Comparison of ENCODE assay signal across 8 cellular contexts in genomic region chr9:129027224-129027684, GRCh38. TPM values are rescaled to one million over a fixed set of nuclear protein-coding genes. Genes with fewer than 3 reads are reported as not detected.
A peak's percentile ranks its signal among the peaks of the same experiment; 100 is the strongest.
DNase-seq lines count a peak whose midpoint lies in the region; ATAC-seq and TF ChIP-seq lines count a peak whose summit lies in the region.

No MANE protein-coding gene starts in this region.

- intact Hi-C loops in activated CD4-positive, alpha-beta memory T cell treated with anti-CD3 and anti-CD28 coated beads for 36 hours (cut with micrococcal nuclease) = no loop called here

- no peak for TF ChIP-seq EP300 in suprapubic skin (IDR thresholded peaks at IDR 0.05)

- TF ChIP-seq POLR2A in suprapubic skin (IDR thresholded peaks at IDR 0.05) = no peak

- peak overlapping the region; percentile 81 for H3K27ac ChIP-seq in suprapubic skin

- DNase-seq in activated CD4-positive, alpha-beta T cell treated with anti-CD3 and anti-CD28 coated beads, Interleukin-2, amount 10 ng/mL, durations not matched to agents 7 days and 5 days = no peak
- DNase-seq in activated CD4-positive, alpha-beta T cell treated with anti-CD3 and anti-CD28 coated beads for 1 hour = no peak
- no peak for DNase-seq in activated CD4-positive, alpha-beta memory T cell treated with anti-CD3 and anti-CD28 coated beads for 36 hours
- no peak for DNase-seq in suprapubic skin (ENCODE audit: low spot score in 2 of 2)
- no peak for DNase-seq in DMS153 treated with DMSO at 0.1 percent for 48 hours (lab: John Stamatoyannopoulos, UW; ENCODE audit: unreplicated experiment)
- no peak for DNase-seq in middle frontal gyrus (ENCODE audit: extremely low spot score, low spot score)

- CTCF ChIA-PET in activated CD4-positive, alpha-beta T cell treated with anti-CD3 and anti-CD28 coated beads, Interleukin-2, amount 10 ng/mL, durations not matched to agents 7 days and 5 days (lab: Charles Lee) = interaction anchor here (1.0 kb wide), 1 partner anchor 39 kb away, joined by 7 read pairs; no protein-coding TSS in a partner anchor
- CTCF ChIA-PET in activated CD4-positive, alpha-beta memory T cell treated with anti-CD3 and anti-CD28 coated beads for 36 hours (lab: Charles Lee) = interaction anchor here (1.4 kb wide), 1 partner anchor 11 kb away, joined by 7 read pairs; no protein-coding TSS in a partner anchor

- H3K27ac Mint-ChIP-seq in activated CD4-positive, alpha-beta T cell treated with anti-CD3 and anti-CD28 coated beads, Interleukin-2, amount 10 ng/mL, durations not matched to agents 7 days and 5 days = peak overlapping the region; percentile 86
- H3K27ac Mint-ChIP-seq in activated CD4-positive, alpha-beta memory T cell treated with anti-CD3 and anti-CD28 coated beads for 36 hours = peak overlapping the region; percentile 55

- H3K4me1 Mint-ChIP-seq in activated CD4-positive, alpha-beta T cell treated with anti-CD3 and anti-CD28 coated beads, Interleukin-2, amount 10 ng/mL, durations not matched to agents 7 days and 5 days = peaks cover 37% of the 10 kb centered on the region
- H3K4me1 Mint-ChIP-seq in activated CD4-positive, alpha-beta memory T cell treated with anti-CD3 and anti-CD28 coated beads for 36 hours (ENCODE audit: low read depth) = peaks cover 27% of the 10 kb centered on the region

- TF ChIP-seq CTCF in suprapubic skin (IDR thresholded peaks at IDR 0.05) = no peak

- no peak for ATAC-seq in HG03442 (IDR thresholded peaks at IDR 0.05; ENCODE audit: unreplicated experiment)

- H3K9me3 Mint-ChIP-seq in activated CD4-positive, alpha-beta T cell treated with anti-CD3 and anti-CD28 coated beads, Interleukin-2, amount 10 ng/mL, durations not matched to agents 7 days and 5 days = no peaks in the 10 kb centered on the region
- H3K9me3 Mint-ChIP-seq in activated CD4-positive, alpha-beta memory T cell treated with anti-CD3 and anti-CD28 coated beads for 36 hours = no peaks in the 10 kb centered on the region

- no peaks in the 10 kb centered on the region for H3K36me3 Mint-ChIP-seq in activated CD4-positive, alpha-beta T cell treated with anti-CD3 and anti-CD28 coated beads, Interleukin-2, amount 10 ng/mL, durations not matched to agents 7 days and 5 days (ENCODE audit: low read depth)
- H3K36me3 Mint-ChIP-seq in activated CD4-positive, alpha-beta memory T cell treated with anti-CD3 and anti-CD28 coated beads for 36 hours = no peaks in the 10 kb centered on the region

- peak overlapping the region; percentile 85 for H3K4me3 Mint-ChIP-seq in activated CD4-positive, alpha-beta T cell treated with anti-CD3 and anti-CD28 coated beads, Interleukin-2, amount 10 ng/mL, durations not matched to agents 7 days and 5 days
- peak overlapping the region; percentile 84 for H3K4me3 Mint-ChIP-seq in activated CD4-positive, alpha-beta memory T cell treated with anti-CD3 and anti-CD28 coated beads for 36 hours

- WGBS in suprapubic skin = 25% methylated on average over 4 of the region's 9 CpGs

- no peaks in the 10 kb centered on the region for H3K27me3 Mint-ChIP-seq in activated CD4-positive, alpha-beta T cell treated with anti-CD3 and anti-CD28 coated beads, Interleukin-2, amount 10 ng/mL, durations not matched to agents 7 days and 5 days
- H3K27me3 Mint-ChIP-seq in activated CD4-positive, alpha-beta memory T cell treated with anti-CD3 and anti-CD28 coated beads for 36 hours = no peaks in the 10 kb centered on the region

- H3K4me1 ChIP-seq in suprapubic skin = peaks cover 50% of the 10 kb centered on the region

- H3K36me3 ChIP-seq in suprapubic skin = no peaks in the 10 kb centered on the region

- no peaks in the 10 kb centered on the region for H3K27me3 ChIP-seq in suprapubic skin

- H3K9me3 ChIP-seq in iPS-18c (ENCODE audit: control insufficient read depth, insufficient read depth, low read length) = no peaks in the 10 kb centered on the region
- H3K9me3 ChIP-seq in suprapubic skin = no peaks in the 10 kb centered on the region

- POLR2A ChIA-PET in activated CD4-positive, alpha-beta T cell treated with anti-CD3 and anti-CD28 coated beads, Interleukin-2, amount 10 ng/mL, durations not matched to agents 7 days and 5 days (lab: Charles Lee) = no interaction called here
- POLR2A ChIA-PET in activated CD4-positive, alpha-beta memory T cell treated with anti-CD3 and anti-CD28 coated beads for 36 hours (lab: Charles Lee) = interaction anchor here (1.5 kb wide), 1 partner anchor 9 kb away, joined by 4 read pairs; the partner anchor contains the start of gene MIGA2

- H3K4me3 ChIP-seq in iPS-18c (ENCODE audit: insufficient read depth, low read depth, low read length) (peak overlapping the region; percentile 58), suprapubic skin (peak overlapping the region; percentile 77)

RNA-seq across cellular contexts. Expression of gene SH3GLB2, which starts 0.9 kb away (rescaled TPM):
- total RNA-seq in activated CD4-positive, alpha-beta T cell treated with anti-CD3 and anti-CD28 coated beads, Interleukin-2, amount 10 ng/mL, durations not matched to agents 7 days and 5 days = 100 to 1,000 TPM; 111 to 124 TPM
- total RNA-seq in activated CD4-positive, alpha-beta memory T cell treated with anti-CD3 and anti-CD28 coated beads for 36 hours = 10 to 100 TPM; 59.5 to 62.3 TPM
- 100 to 1,000 TPM; 193 to 331 (median 258) TPM for total RNA-seq in suprapubic skin

RNA-seq across cellular contexts. Expression of gene MIGA2, which starts 9.2 kb away (rescaled TPM):
- total RNA-seq in activated CD4-positive, alpha-beta T cell treated with anti-CD3 and anti-CD28 coated beads, Interleukin-2, amount 10 ng/mL, durations not matched to agents 7 days and 5 days = 10 to 100 TPM; 33.8 to 43.1 TPM
- total RNA-seq in activated CD4-positive, alpha-beta memory T cell treated with anti-CD3 and anti-CD28 coated beads for 36 hours = 10 to 100 TPM; 26.1 to 26.5 TPM
- 10 to 100 TPM; 28.3 to 44.3 (median 39.7) TPM for total RNA-seq in suprapubic skin

RNA-seq across cellular contexts. Expression of gene DOLPP1, which starts 53.7 kb away (rescaled TPM):
- 10 to 100 TPM; 19.5 to 19.6 TPM for total RNA-seq in activated CD4-positive, alpha-beta T cell treated with anti-CD3 and anti-CD28 coated beads, Interleukin-2, amount 10 ng/mL, durations not matched to agents 7 days and 5 days
- 10 to 100 TPM; 13.9 to 15.3 TPM for total RNA-seq in activated CD4-positive, alpha-beta memory T cell treated with anti-CD3 and anti-CD28 coated beads for 36 hours
- total RNA-seq in suprapubic skin = 10 to 100 TPM in 1 of 4 donors, 1 to 10 TPM in 3; 7.8 to 11.1 (median 9.8) TPM
